In genomic region chr7:55021951-55022617, GRCh38 we compare ENCODE assay signal across 13 cellular contexts. TPM values are rescaled to one million over a fixed set of nuclear protein-coding genes. Genes with fewer than 3 reads are reported as not detected.
A peak's percentile ranks its signal among the peaks of the same experiment; 100 is the strongest.
DNase-seq lines count a peak whose midpoint lies in the region; ATAC-seq and TF ChIP-seq lines count a peak whose summit lies in the region.
"Had no signal": no experiment of that assay in that cellular context is flagged by ENCODE, and none has a peak within 500 bp of the region (broad histone marks: within the 10 kb centered on the region; RNA-seq: fewer than 3 reads in every experiment).

No MANE protein-coding gene starts in this region.

- H3K27me3 ChIP-seq in AG04450 (ENCODE audit: control insufficient read depth, insufficient read depth, low read length) = no peaks in the 10 kb centered on the region
- H3K27me3 ChIP-seq in Peyer's patch = no peaks in the 10 kb centered on the region
- H3K27me3 ChIP-seq in rectal smooth muscle tissue (ENCODE audit: control insufficient read depth, insufficient read depth, low read length) = no peaks in the 10 kb centered on the region
- H3K27me3 ChIP-seq: BLaER1 treated with 17β-estradiol and CSF1 and Interleukin-3, amounts not matched to agents 10 nM and 100 nM had no signal

- H3K9ac ChIP-seq in rectal smooth muscle tissue (ENCODE audit: low read length) = no peak overlapping the region
- H3K9ac ChIP-seq: BLaER1 treated with 17β-estradiol and CSF1 and Interleukin-3, amounts not matched to agents 10 nM and 100 nM had no signal

- H3K4me1 ChIP-seq in Peyer's patch = peaks cover 0 to 4% (median 0%) of the 10 kb centered on the region in 4 donors
- peaks cover 23% of the 10 kb centered on the region for H3K4me1 ChIP-seq in rectal smooth muscle tissue (ENCODE audit: control insufficient read depth, insufficient read depth, low read length)

- H3K9me3 ChIP-seq in AG04450 (ENCODE audit: control insufficient read depth, insufficient read depth, low read length) = no peaks in the 10 kb centered on the region; the same call in 1 of the 2 replicates
- no peaks in the 10 kb centered on the region for H3K9me3 ChIP-seq in Peyer's patch

- DNase-seq in AG04450 (ENCODE audit: low read depth, low spot score) (no peak), Peyer's patch (no peak), fibroblast of peridontal ligament (ENCODE audit: extremely low read depth) (peak; percentile 35), SK-N-DZ (ENCODE audit: low spot score) (no peak)
- DNase-seq: foreskin melanocyte, H7, Karpas-422, WERI-Rb-1 had no signal

- H3K36me3 ChIP-seq in Peyer's patch (peaks cover 0 to 4% (median 0%) of the 10 kb centered on the region in 3 donors), rectal smooth muscle tissue (ENCODE audit: control insufficient read depth, insufficient read depth, low read length) (no peaks in the 10 kb centered on the region)
- H3K36me3 ChIP-seq: BLaER1 treated with 17β-estradiol and CSF1 and Interleukin-3, amounts not matched to agents 10 nM and 100 nM; WERI-Rb-1 had no signal

- TF ChIP-seq CTCF in AG04450 (IDR thresholded peaks at IDR 0.05; ENCODE audit: low read depth, low read length) = no peak
- TF ChIP-seq CTCF in Peyer's patch (IDR thresholded peaks at IDR 0.05) = no peak

- POLR2A ChIA-PET in AG04450 (lab: Yijun Ruan, JAX) = no interaction called here

- H3K27ac ChIP-seq in AG04450 (ENCODE audit: low read depth, low read length) (peak overlapping the region; percentile 21), Peyer's patch (peak overlapping the region; percentile 8 to 41 (median 22)), rectal smooth muscle tissue (ENCODE audit: low read depth, low read length) (no peak overlapping the region)
- H3K27ac ChIP-seq: BLaER1 treated with 17β-estradiol and CSF1 and Interleukin-3, amounts not matched to agents 10 nM and 100 nM; WERI-Rb-1 had no signal

- CTCF ChIA-PET in AG04450 (lab: Charles Lee) = interaction anchor here (0.6 to 3.4 kb wide), 4 partner anchors 45 to 248 kb away, joined by 3 to 16 read pairs (median 4); no protein-coding TSS in a partner anchor

- TF ChIP-seq POLR2A in Peyer's patch (IDR thresholded peaks at IDR 0.05) = no peak

- ATAC-seq in GM18870 (IDR thresholded peaks at IDR 0.05; ENCODE audit: unreplicated experiment) (no peak), HG03139 (IDR thresholded peaks at IDR 0.05; ENCODE audit: unreplicated experiment) (no peak), HG02884 (IDR thresholded peaks at IDR 0.05; ENCODE audit: unreplicated experiment) (no peak)

- H3K4me3 ChIP-seq in AG04450 (ENCODE audit: low read depth, low read length) = peak overlapping the region; percentile 77
- peak overlapping the region in 2 of 4 donors; percentile 1 to 11 for H3K4me3 ChIP-seq in Peyer's patch
- peak overlapping the region; percentile 9 for H3K4me3 ChIP-seq in rectal smooth muscle tissue (ENCODE audit: low read length)
- H3K4me3 ChIP-seq: BLaER1 treated with 17β-estradiol and CSF1 and Interleukin-3, amounts not matched to agents 10 nM and 100 nM had no signal

RNA-seq across cellular contexts. Expression of gene EGFR, which starts 3.3 kb away (rescaled TPM):
- polyA plus RNA-seq in AG04450 (2011; rRNA removed) = 59.0 and 62.6 TPM in 2 replicates
- polyA minus RNA-seq in AG04450 (2011; rRNA and poly(A)+ RNA removed) = 153 and 159 TPM in 2 replicates
- 10 to 100 TPM; 45.5 to 61.1 (median 56.9) TPM for total RNA-seq in Peyer's patch
- polyA plus RNA-seq in SK-N-DZ (2014; cell fraction: cytosol; rRNA removed) = 5.6 and 6.2 TPM in 2 replicates
- polyA plus RNA-seq in SK-N-DZ (2014; cell fraction: nucleus; rRNA removed) = 5.7 and 7.3 TPM in 2 replicates
